ENCODE assay signal across 17 cellular contexts in the genomic region with DNA sequence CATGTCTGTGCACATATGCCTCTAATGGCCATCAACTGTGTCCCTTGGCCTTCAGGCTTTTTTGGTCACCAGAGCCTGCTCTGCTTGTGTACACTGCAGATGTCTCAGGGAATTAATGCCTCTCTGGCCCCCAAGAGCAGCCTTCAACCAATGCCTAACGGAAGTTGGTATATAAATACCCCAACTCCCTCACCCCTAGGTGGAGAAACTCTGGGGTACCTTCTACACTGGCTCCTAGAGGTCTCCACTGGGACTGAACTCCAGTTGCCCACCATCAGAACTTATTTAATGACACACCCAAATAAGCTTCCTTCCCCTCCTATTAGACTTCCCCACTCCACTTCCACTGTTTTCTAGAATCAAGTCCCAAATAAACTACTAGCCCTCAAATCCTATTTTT. TPM values are rescaled to one million over a fixed set of nuclear protein-coding genes. Genes with fewer than 3 reads are reported as not detected.
DNase-seq lines count a peak whose midpoint lies in the region; ATAC-seq lines count a peak whose summit lies in the region.
"Had no signal": no experiment of that assay in that cellular context is flagged by ENCODE, and none has a peak within 500 bp of the region (broad histone marks: within the 10 kb centered on the region; RNA-seq: fewer than 3 reads in every experiment).

No MANE protein-coding gene starts in this region.

- no peak overlapping the region for H3K4me3 Mint-ChIP-seq in T-helper 17 cell
- no peak overlapping the region for H3K4me3 Mint-ChIP-seq in dendritic cell treated with granulocyte-macrophage colony-stimulating factor and Interleukin-4, amounts not matched to agents 40 ng/mL and 50 ng/mL, for 4 days
- H3K4me3 Mint-ChIP-seq: CD4-positive, alpha-beta T cell; CD8-positive, alpha-beta T cell had no signal

- peaks cover 7% of the 10 kb centered on the region for H3K27me3 ChIP-seq in H7 (ENCODE audit: control insufficient read depth, insufficient read depth, low read length)
- H3K27me3 ChIP-seq: BLaER1 had no signal

- DNase-seq in H7 (peak; percentile 1), T-helper 17 cell (no peak), amygdala (lab: John Stamatoyannopoulos, UW) (no peak), ecto neural progenitor cell (ENCODE audit: low spot score) (no peak), Right ventricle myocardium superior (no peak)
- DNase-seq: 8988T; ACHN; BE2C; C1 segment of cervical spinal cord; Caco-2; Calu3; CD4-positive, alpha-beta T cell; CD8-positive, alpha-beta T cell; DMS79 treated with DMSO at 0.1 percent for 48 hours had no signal

- peak overlapping the region; percentile 16 for H3K27ac Mint-ChIP-seq in T-helper 17 cell
- peak overlapping the region; percentile 25 for H3K27ac Mint-ChIP-seq in dendritic cell treated with granulocyte-macrophage colony-stimulating factor and Interleukin-4, amounts not matched to agents 40 ng/mL and 50 ng/mL, for 4 days
- H3K27ac Mint-ChIP-seq: CD4-positive, alpha-beta T cell; CD8-positive, alpha-beta T cell had no signal

- intact Hi-C loops in dendritic cell treated with granulocyte-macrophage colony-stimulating factor and Interleukin-4, amounts not matched to agents 40 ng/mL and 50 ng/mL, for 4 days (cut with micrococcal nuclease) = no loop called here
- intact Hi-C loops in Right ventricle myocardium superior (cut with DNase I) = no loop called here

- no peaks in the 10 kb centered on the region for H3K9me3 Mint-ChIP-seq in dendritic cell treated with granulocyte-macrophage colony-stimulating factor and Interleukin-4, amounts not matched to agents 40 ng/mL and 50 ng/mL, for 4 days
- H3K9me3 Mint-ChIP-seq: CD4-positive, alpha-beta T cell; CD8-positive, alpha-beta T cell had no signal

- ATAC-seq in T-helper 17 cell = no peak
- ATAC-seq in GM19397 (IDR thresholded peaks at IDR 0.05; ENCODE audit: unreplicated experiment) = no peak
- ATAC-seq in Right ventricle myocardium superior (ENCODE audit: poor library complexity) = no peak
- ATAC-seq: CD8-positive, alpha-beta T cell had no signal

- no peaks in the 10 kb centered on the region for H3K9me3 ChIP-seq in T-helper 17 cell (ENCODE audit: control insufficient read depth, low read length, poor library complexity, severe bottlenecking)
- H3K9me3 ChIP-seq: BE2C, Caco-2 had no signal

- no peaks in the 10 kb centered on the region for H3K36me3 ChIP-seq in H7 (replicated peaks; ENCODE audit: control insufficient read depth, insufficient read depth, low read length)
- H3K36me3 ChIP-seq: BE2C, BLaER1 had no signal

- H3K27me3 Mint-ChIP-seq in T-helper 17 cell = no peaks in the 10 kb centered on the region
- peaks cover 7% of the 10 kb centered on the region for H3K27me3 Mint-ChIP-seq in dendritic cell treated with granulocyte-macrophage colony-stimulating factor and Interleukin-4, amounts not matched to agents 40 ng/mL and 50 ng/mL, for 4 days
- H3K27me3 Mint-ChIP-seq: CD4-positive, alpha-beta T cell had no signal

- no peaks in the 10 kb centered on the region for H3K36me3 Mint-ChIP-seq in T-helper 17 cell (ENCODE audit: low read depth)
- H3K36me3 Mint-ChIP-seq in dendritic cell treated with granulocyte-macrophage colony-stimulating factor and Interleukin-4, amounts not matched to agents 40 ng/mL and 50 ng/mL, for 4 days (ENCODE audit: low read depth) = no peaks in the 10 kb centered on the region
- H3K36me3 Mint-ChIP-seq: CD8-positive, alpha-beta T cell had no signal

- peaks cover 10% of the 10 kb centered on the region for H3K4me1 Mint-ChIP-seq in T-helper 17 cell
- peaks cover 62% of the 10 kb centered on the region for H3K4me1 Mint-ChIP-seq in dendritic cell treated with granulocyte-macrophage colony-stimulating factor and Interleukin-4, amounts not matched to agents 40 ng/mL and 50 ng/mL, for 4 days (ENCODE audit: low read depth)

- no peak overlapping the region for H3K4me3 ChIP-seq in H7 (ENCODE audit: insufficient read depth, low read depth, low read length)
- H3K4me3 ChIP-seq: BLaER1 had no signal

RNA-seq across cellular contexts. Expression of a gene that starts 43.1 kb away (rescaled TPM):
- total RNA-seq in H7 (2014; rRNA removed; shearing (Covaris generic)) = 0.21 TPM in 1 of 2 replicates, not detected in the other
- total RNA-seq in T-helper 17 cell = not detected
- not detected for total RNA-seq in Right ventricle myocardium superior
- total RNA-seq: Caco-2; Calu3; CD4-positive, alpha-beta T cell; CD8-positive, alpha-beta T cell had no signal

RNA-seq across cellular contexts. Expression of a gene that starts 58.6 kb away (rescaled TPM):
- 4.9 and 6.6 TPM in 2 replicates for total RNA-seq in H7 (2014; rRNA removed; shearing (Covaris generic))
- 10 to 100 TPM; 30.6 to 34.4 TPM for total RNA-seq in T-helper 17 cell
- total RNA-seq in Right ventricle myocardium superior = 3.5 TPM
